Comparison of ENCODE assay signal across 9 cellular contexts in the genomic region with DNA sequence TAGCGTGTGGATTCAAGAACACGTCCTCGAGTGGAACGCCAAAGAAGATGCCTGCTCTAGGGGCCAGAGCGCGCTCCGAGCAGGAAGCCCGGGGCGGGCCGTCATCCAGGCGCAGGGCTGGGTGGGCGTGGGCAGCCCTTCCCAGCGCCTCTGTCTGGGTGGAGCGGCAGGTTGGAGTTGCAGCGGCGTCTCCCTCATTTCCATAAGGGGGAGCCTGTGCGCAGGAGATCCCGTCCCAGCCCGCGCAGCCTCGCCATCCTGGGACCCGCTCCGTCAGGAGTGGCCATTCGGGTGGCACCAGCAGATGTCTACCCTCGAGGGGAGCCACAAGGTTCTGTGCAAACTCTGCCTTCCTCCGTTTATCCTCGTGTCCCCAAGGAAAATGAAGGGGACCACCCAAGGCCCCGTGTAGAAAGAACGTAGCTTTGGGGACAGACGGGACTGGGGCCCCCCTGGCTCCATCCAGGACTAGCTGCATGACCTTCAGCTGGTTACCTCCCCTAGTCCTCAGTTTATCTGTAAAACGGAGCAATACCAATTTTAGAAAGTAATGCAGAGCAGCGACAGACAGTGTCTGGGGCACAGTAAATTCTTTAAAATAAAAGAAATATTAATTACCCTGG.
DNase-seq lines count a peak whose midpoint lies in the region; ATAC-seq and TF ChIP-seq lines count a peak whose summit lies in the region.
"Had no signal": no experiment of that assay in that cellular context is flagged by ENCODE, and none has a peak within 500 bp of the region (broad histone marks: within the 10 kb centered on the region; RNA-seq: fewer than 3 reads in every experiment).

No MANE protein-coding gene starts in this region.

- TF ChIP-seq POLR2A in breast epithelium (IDR thresholded peaks at IDR 0.05), result no peak

- in situ Hi-C loops in Panc1 (cut with HindIII; ENCODE audit: low pct_unique_long_range_greater_than_20kb, low sequenced_read_pairs), result no loop called here

- H3K27me3 ChIP-seq in breast epithelium (peaks cover 0 to 15% of the 10 kb centered on the region in 2 donors), Panc1 (ENCODE audit: control insufficient read depth, insufficient read depth, low read length) (peaks cover 2% of the 10 kb centered on the region; the same call in 1 of the 2 replicates)

- CTCF ChIA-PET in MCF 10A (lab: Yijun Ruan, JAX), result interaction anchor here (0.6 to 1.1 kb wide), 4 partner anchors 10 to 574 kb away, joined by 3 to 4 read pairs (median 3); no protein-coding TSS in a partner anchor
- CTCF ChIA-PET in Panc1 (lab: Charles Lee), result interaction anchor here (0.5 to 1.8 kb wide), 7 partner anchors 20 to 484 kb away, joined by 3 to 7 read pairs (median 3); a partner anchor contains a TSS

- H3K4me3 ChIP-seq in breast epithelium (peak overlapping the region in 2 of 3 donors; percentile 10 to 46), Panc1 (ENCODE audit: low read depth in 2 of 2, low read length in 2 of 2) (peak overlapping the region; percentile 23 to 32), fibroblast of mammary gland (ENCODE audit: control insufficient read depth, low read depth, low read length) (no peak overlapping the region)

- H3K4me1 Mint-ChIP-seq in MCF 10A (ENCODE audit: insufficient read depth, unreplicated experiment), result peaks cover 8% of the 10 kb centered on the region
- peaks cover 13% of the 10 kb centered on the region for H3K4me1 Mint-ChIP-seq in osteocyte (ENCODE audit: unreplicated experiment)

- ATAC-seq in Panc1 (peak; percentile 99), GM19328 (IDR thresholded peaks at IDR 0.05; ENCODE audit: unreplicated experiment) (no peak), GM18909 (IDR thresholded peaks at IDR 0.05; ENCODE audit: poor library complexity, unreplicated experiment) (no peak), GM21786 (IDR thresholded peaks at IDR 0.05; ENCODE audit: unreplicated experiment) (no peak)

- no peak overlapping the region for H3K27ac ChIP-seq in breast epithelium
- H3K27ac ChIP-seq in Panc1 (ENCODE audit: low read length), result no peak overlapping the region

- H3K9me3 Mint-ChIP-seq in MCF 10A (ENCODE audit: unreplicated experiment) (no peaks in the 10 kb centered on the region), osteocyte (ENCODE audit: unreplicated experiment) (no peaks in the 10 kb centered on the region)

- H3K36me3 ChIP-seq in breast epithelium, result no peaks in the 10 kb centered on the region
- H3K36me3 ChIP-seq in Panc1 (ENCODE audit: control insufficient read depth, insufficient read depth, low read length), result no peaks in the 10 kb centered on the region

- POLR2A ChIA-PET in MCF 10A (lab: Yijun Ruan, JAX) (no interaction called here), Panc1 (lab: Charles Lee) (interaction anchor here (0.7 kb wide), 1 partner anchor 49 kb away, joined by 4 read pairs; no protein-coding TSS in a partner anchor)

- H3K27ac Mint-ChIP-seq in MCF 10A (ENCODE audit: low read depth, unreplicated experiment) (no peak overlapping the region), osteocyte (ENCODE audit: unreplicated experiment) (no peak overlapping the region)
- H3K27ac Mint-ChIP-seq: activated naive CD8-positive, alpha-beta T cell had no signal

- H3K27me3 Mint-ChIP-seq in MCF 10A (ENCODE audit: insufficient read depth, unreplicated experiment) (no peaks in the 10 kb centered on the region), osteocyte (ENCODE audit: unreplicated experiment) (peaks cover 34% of the 10 kb centered on the region)

- H3K9me3 ChIP-seq in breast epithelium (no peaks in the 10 kb centered on the region), Panc1 (ENCODE audit: control insufficient read depth, insufficient read depth, low read depth, low read length) (no peaks in the 10 kb centered on the region)

- BruUV-seq in MCF 10A (replicated peaks; lab: Mats Ljungman, UMichigan) (no TSS peak), Panc1 (replicated peaks; lab: Mats Ljungman, UMichigan) (no TSS peak)

- TF ChIP-seq CTCF in breast epithelium (IDR thresholded peaks at IDR 0.05) (peak in 2 of 3 donors; percentile 18 to 24), MCF 10A (IDR thresholded peaks at IDR 0.05; ENCODE audit: unreplicated experiment) (no peak), Panc1 (IDR thresholded peaks at IDR 0.05) (peak; percentile 85), fibroblast of mammary gland (conservative IDR thresholded peaks at IDR 0.05; ENCODE audit: control insufficient read depth, insufficient read depth, low read depth, low read length) (peak; percentile 56), osteocyte (IDR thresholded peaks at IDR 0.05) (peak; percentile 67)

- H3K36me3 Mint-ChIP-seq in MCF 10A (ENCODE audit: insufficient read depth, unreplicated experiment) (no peaks in the 10 kb centered on the region), osteocyte (ENCODE audit: unreplicated experiment) (no peaks in the 10 kb centered on the region)
- H3K36me3 Mint-ChIP-seq: activated naive CD8-positive, alpha-beta T cell had no signal

- peaks cover 0 to 6% of the 10 kb centered on the region in 2 donors for H3K4me1 ChIP-seq in breast epithelium
- no peaks in the 10 kb centered on the region; the same call in 1 of the 2 replicates for H3K4me1 ChIP-seq in Panc1 (ENCODE audit: control insufficient read depth, insufficient read depth, low read length)

- no peak overlapping the region for H3K4me3 Mint-ChIP-seq in MCF 10A (ENCODE audit: unreplicated experiment)
- H3K4me3 Mint-ChIP-seq in osteocyte (ENCODE audit: unreplicated experiment), result peak overlapping the region; percentile 61
- H3K4me3 Mint-ChIP-seq: activated naive CD8-positive, alpha-beta T cell had no signal

- DNase-seq in breast epithelium (ENCODE audit: low spot score in 2 of 2) (no peak), MCF 10A (ENCODE audit: unreplicated experiment) (no peak), Panc1 (ENCODE audit: low read depth, low spot score) (no peak), fibroblast of mammary gland (ENCODE audit: low read depth) (peak; percentile 53), osteocyte (ENCODE audit: extremely low spot score, unreplicated experiment) (peak; percentile 85)

- intact Hi-C loops in breast epithelium (cut with DNase I; ENCODE audit: low total_unique reads), result no loop called here
- intact Hi-C loops in MCF 10A (cut with micrococcal nuclease), result no loop called here
- intact Hi-C loops in Panc1 (cut with micrococcal nuclease; ENCODE audit: unreplicated experiment), result loop anchor here (5.0 kb wide), 2 partner anchors 227 to 277 kb away; no protein-coding TSS in a partner anchor

Comparison
In these comparisons a context has a peak if more than half of its experiments do, and no peak if none do; other contexts are left out.
1. DNase-seq: peak in fibroblast of mammary gland (single experiment) and osteocyte (single experiment); none in breast epithelium (0 of 2), MCF 10A (single experiment) and Panc1 (single experiment).